ENCODE assay signal across 7 cellular contexts in genomic region chr10:484441-484924, GRCh38.
DNase-seq lines count a peak whose midpoint lies in the region; ATAC-seq and TF ChIP-seq lines count a peak whose summit lies in the region.

No MANE protein-coding gene starts in this region.

- ATAC-seq in GM19468 (IDR thresholded peaks at IDR 0.05; ENCODE audit: extremely low read depth, unreplicated experiment) (peak; percentile 13), heart left ventricle (peak in 3 of 4 donors; percentile 4 to 33 (median 17))

- no peak for TF ChIP-seq CTCF in heart left ventricle (IDR thresholded peaks at IDR 0.05)

- H3K4me3 ChIP-seq in heart left ventricle (peak overlapping the region in 11 of 12 donors; percentile 13 to 62 (median 46)), skeletal muscle satellite cell (ENCODE audit: low read length) (peak overlapping the region; percentile 73)

- peaks cover 0 to 39% (median 14%) of the 10 kb centered on the region in 12 donors for H3K4me1 ChIP-seq in heart left ventricle
- H3K4me1 ChIP-seq in skeletal muscle satellite cell (ENCODE audit: control insufficient read depth, insufficient read depth, low read length), result peaks cover 8% of the 10 kb centered on the region

- TF ChIP-seq POLR2A in heart left ventricle (IDR thresholded peaks at IDR 0.05), result no peak

- H3K27ac ChIP-seq in KOPT-K1 (ENCODE audit: low read depth, low read length, poor library complexity, severe bottlenecking) (peak overlapping the region; percentile 29), heart left ventricle (peak overlapping the region in 11 of 12 donors; percentile 6 to 90 (median 65))

- peak overlapping the region; percentile 100 for H3K4me2 ChIP-seq in skeletal muscle satellite cell (ENCODE audit: low read length)

- peak overlapping the region; percentile 81 for H3K4me3 Mint-ChIP-seq in activated naive CD4-positive, alpha-beta T cell treated with anti-CD3 and anti-CD28 coated beads for 36 hours

- H3K36me3 Mint-ChIP-seq in activated naive CD4-positive, alpha-beta T cell treated with anti-CD3 and anti-CD28 coated beads for 36 hours (ENCODE audit: low read depth), result no peaks in the 10 kb centered on the region

- intact Hi-C loops in activated naive CD4-positive, alpha-beta T cell treated with anti-CD3 and anti-CD28 coated beads for 36 hours (cut with micrococcal nuclease), result no loop called here
- intact Hi-C loops in heart left ventricle (cut with DNase I), result no loop called here

- no peaks in the 10 kb centered on the region for H3K9me3 ChIP-seq in KOPT-K1 (ENCODE audit: insufficient read depth, low read length, poor library complexity, severe bottlenecking)
- H3K9me3 ChIP-seq in heart left ventricle, result no peaks in the 10 kb centered on the region
- no peaks in the 10 kb centered on the region for H3K9me3 ChIP-seq in skeletal muscle satellite cell (replicated peaks; ENCODE audit: low read length)

- CTCF ChIA-PET in activated naive CD4-positive, alpha-beta T cell treated with anti-CD3 and anti-CD28 coated beads for 36 hours (lab: Charles Lee), result no interaction called here

- H3K9me3 Mint-ChIP-seq in activated naive CD4-positive, alpha-beta T cell treated with anti-CD3 and anti-CD28 coated beads for 36 hours, result no peaks in the 10 kb centered on the region

- H3K27me3 ChIP-seq in heart left ventricle (no peaks in the 10 kb centered on the region), skeletal muscle satellite cell (ENCODE audit: control insufficient read depth, insufficient read depth, low read length) (no peaks in the 10 kb centered on the region)

- 64 to 74% (median 70%) methylated on average over 21 to 24 of the region's 24 CpGs for WGBS in heart left ventricle, 4 donors

- H3K36me3 ChIP-seq in KOPT-K1 (ENCODE audit: insufficient read depth, low read length) (no peaks in the 10 kb centered on the region), heart left ventricle (peaks cover 0 to 18% (median 5%) of the 10 kb centered on the region in 9 donors), skeletal muscle satellite cell (ENCODE audit: insufficient read depth, low read length) (no peaks in the 10 kb centered on the region)

- H3K4me1 Mint-ChIP-seq in activated naive CD4-positive, alpha-beta T cell treated with anti-CD3 and anti-CD28 coated beads for 36 hours (ENCODE audit: low read depth), result peaks cover 20% of the 10 kb centered on the region

- peak overlapping the region; percentile 83 for H3K9ac ChIP-seq in skeletal muscle satellite cell (ENCODE audit: low read depth, low read length)

- DNase-seq in activated naive CD4-positive, alpha-beta T cell treated with anti-CD3 and anti-CD28 coated beads for 36 hours, result peak; percentile 33
- DNase-seq in heart left ventricle (peak in 1 of 5 donors; percentile 26), NCI-H1105 treated with DMSO at 0.1 percent for 48 hours (lab: John Stamatoyannopoulos, UW) (no peak), NOMO-1 treated with DMSO at 0.1 percent for 48 hours (lab: John Stamatoyannopoulos, UW; ENCODE audit: unreplicated experiment) (no peak)

- H3K27me3 Mint-ChIP-seq in activated naive CD4-positive, alpha-beta T cell treated with anti-CD3 and anti-CD28 coated beads for 36 hours (ENCODE audit: low read depth), result no peaks in the 10 kb centered on the region

- H3K27ac Mint-ChIP-seq in activated naive CD4-positive, alpha-beta T cell treated with anti-CD3 and anti-CD28 coated beads for 36 hours, result peak overlapping the region; percentile 85
